2 cellular contexts compared by ENCODE assay signal in genomic region chr2:178811045-178811444, GRCh38.
TF ChIP-seq lines count a peak whose summit lies in the region.

No MANE protein-coding gene starts in this region.

TF ChIP-seq in GM12878, 131 proteins besides CTCF, POLR2A, EP300 and RAD21 (continues in another document):
- no peak for TF ChIP-seq FOXM1 (IDR thresholded peaks at IDR 0.05; ENCODE audit: low read depth, low read length)
- TF ChIP-seq PML (IDR thresholded peaks at IDR 0.05; ENCODE audit: low read length) = no peak
- TF ChIP-seq ATF2 (IDR thresholded peaks at IDR 0.05; ENCODE audit: low read length) = no peak
- no peak for TF ChIP-seq KDM1A (IDR thresholded peaks at IDR 0.05; ENCODE audit: borderline replicate concordance)
- TF ChIP-seq EZH2 (IDR thresholded peaks at IDR 0.05; ENCODE audit: borderline replicate concordance, control insufficient read depth, low read depth, low read length) = no peak
- no peak for TF ChIP-seq GATAD2B (conservative IDR thresholded peaks at IDR 0.05; ENCODE audit: low read depth)
- TF ChIP-seq NFYA (IDR thresholded peaks at IDR 0.05; ENCODE audit: borderline replicate concordance, low read depth, low read length) = no peak
- TF ChIP-seq PKNOX1 (IDR thresholded peaks at IDR 0.05) = no peak
- TF ChIP-seq ZBTB33 (IDR thresholded peaks at IDR 0.05) = no peak
- TF ChIP-seq BCLAF1 (IDR thresholded peaks at IDR 0.05) = no peak
- no peak for TF ChIP-seq FOS (IDR thresholded peaks at IDR 0.05; ENCODE audit: borderline replicate concordance, extremely low read depth, insufficient read length)
- TF ChIP-seq SUZ12 (IDR thresholded peaks at IDR 0.05; ENCODE audit: unreplicated experiment) = no peak
- TF ChIP-seq REST (IDR thresholded peaks at IDR 0.05; ENCODE audit: low read depth, low read length) = no peak
- TF ChIP-seq MTA3 (IDR thresholded peaks at IDR 0.05; ENCODE audit: borderline replicate concordance, low read length) = no peak
- no peak for TF ChIP-seq PAX8 (IDR thresholded peaks at IDR 0.05)
- TF ChIP-seq EGR1 (IDR thresholded peaks at IDR 0.05; ENCODE audit: borderline replicate concordance in 1 of 2, low read depth in 2 of 2, low read length in 2 of 2) = no peak

TF ChIP-seq in GM23338, 12 proteins besides CTCF, POLR2A, EP300 and RAD21:
- TF ChIP-seq CREB1 (CRISPR knock-in tag; IDR thresholded peaks at IDR 0.05; ENCODE audit: low read depth) (no peak), ZNF331 (CRISPR knock-in tag; IDR thresholded peaks at IDR 0.05; ENCODE audit: low read depth) (no peak), REST (IDR thresholded peaks at IDR 0.05; ENCODE audit: unreplicated experiment) (no peak), JUNB (IDR thresholded peaks at IDR 0.05; ENCODE audit: unreplicated experiment) (no peak)
